ENCODE assay signal across 17 cellular contexts in genomic region chr2:175535631-175536030, GRCh38.
"Had no signal": no experiment of that assay in that cellular context is flagged by ENCODE, and none has a peak within 500 bp of the region (broad histone marks: within the 10 kb centered on the region; RNA-seq: fewer than 3 reads in every experiment).

No MANE protein-coding gene starts in this region.

- H3K27ac ChIP-seq: heart left ventricle, tibial artery had no signal

- H3K36me3 Mint-ChIP-seq: activated naive CD4-positive, alpha-beta T cell treated with anti-CD3 and anti-CD28 coated beads, Interleukin-2, amount 50 U/mL, for 24 hours; brain had no signal

- H3K4me3 Mint-ChIP-seq: activated CD8-positive, alpha-beta T cell treated with anti-CD3 and anti-CD28 coated beads, Interleukin-2, amount 10 ng/mL, durations not matched to agents 7 days and 5 days; activated naive CD4-positive, alpha-beta T cell treated with anti-CD3 and anti-CD28 coated beads, Interleukin-2, amount 50 U/mL, for 24 hours; brain; dendritic cell treated with granulocyte-macrophage colony-stimulating factor and Interleukin-4, amounts not matched to agents 40 ng/mL and 50 ng/mL, for 4 days; nephron; stimulated activated naive CD8-positive, alpha-beta T cell treated with anti-CD3 and anti-CD28 coated beads, Interleukin-15, amount 100 ng/mL, for 72 hours had no signal

- H3K27me3 ChIP-seq: heart left ventricle, tibial artery had no signal

- H3K36me3 ChIP-seq: heart left ventricle, tibial artery had no signal

- H3K4me3 ChIP-seq: heart left ventricle, tibial artery had no signal

- H3K4me1 Mint-ChIP-seq: activated naive CD4-positive, alpha-beta T cell treated with anti-CD3 and anti-CD28 coated beads, Interleukin-2, amount 50 U/mL, for 24 hours; brain; nephron; stimulated activated naive CD8-positive, alpha-beta T cell treated with anti-CD3 and anti-CD28 coated beads, Interleukin-15, amount 100 ng/mL, for 72 hours had no signal

- DNase-seq: activated CD4-positive, alpha-beta T cell treated with anti-CD3 and anti-CD28 coated beads for 1 hour; activated CD4-positive, alpha-beta T cell treated with anti-CD3 and anti-CD28 coated beads, Interleukin-2, amount 50 U/mL, for 1 hour; activated CD8-positive, alpha-beta T cell treated with anti-CD3 and anti-CD28 coated beads, Interleukin-2, amount 10 ng/mL, durations not matched to agents 7 days and 5 days; activated gamma-delta T cell treated with Interleukin-2 at 50 U/mL for 16 hours; anterior cingulate cortex; effector CD4-positive, alpha-beta T cell; heart left ventricle; occipital lobe; posterior cingulate gyrus; stimulated activated CD4-positive, alpha-beta T cell treated with anti-CD3 and anti-CD28 coated beads, Interleukin-2, amount 100 ng/mL, for 48 hours; stimulated activated naive CD8-positive, alpha-beta T cell treated with anti-CD3 and anti-CD28 coated beads, Interleukin-15, amount 100 ng/mL, for 72 hours; tibial artery had no signal

- ATAC-seq: activated CD8-positive, alpha-beta T cell treated with anti-CD3 and anti-CD28 coated beads, Interleukin-2, amount 10 ng/mL, durations not matched to agents 7 days and 5 days; heart left ventricle; sciatic nerve; stimulated activated naive CD8-positive, alpha-beta T cell treated with anti-CD3 and anti-CD28 coated beads, Interleukin-15, amount 100 ng/mL, for 72 hours had no signal

- H3K4me1 ChIP-seq: heart left ventricle, tibial artery had no signal

- H3K27me3 Mint-ChIP-seq: dendritic cell treated with granulocyte-macrophage colony-stimulating factor and Interleukin-4, amounts not matched to agents 40 ng/mL and 50 ng/mL, for 4 days; stimulated activated naive CD8-positive, alpha-beta T cell treated with anti-CD3 and anti-CD28 coated beads, Interleukin-15, amount 100 ng/mL, for 72 hours had no signal

- H3K27ac Mint-ChIP-seq: activated CD8-positive, alpha-beta T cell treated with anti-CD3 and anti-CD28 coated beads, Interleukin-2, amount 10 ng/mL, durations not matched to agents 7 days and 5 days; activated naive CD4-positive, alpha-beta T cell treated with anti-CD3 and anti-CD28 coated beads, Interleukin-2, amount 50 U/mL, for 24 hours; dendritic cell treated with granulocyte-macrophage colony-stimulating factor and Interleukin-4, amounts not matched to agents 40 ng/mL and 50 ng/mL, for 4 days; nephron; stimulated activated naive CD8-positive, alpha-beta T cell treated with anti-CD3 and anti-CD28 coated beads, Interleukin-15, amount 100 ng/mL, for 72 hours had no signal

- H3K9me3 Mint-ChIP-seq: dendritic cell treated with granulocyte-macrophage colony-stimulating factor and Interleukin-4, amounts not matched to agents 40 ng/mL and 50 ng/mL, for 4 days had no signal
